ENCODE assay signal across 18 cellular contexts in the genomic region with DNA sequence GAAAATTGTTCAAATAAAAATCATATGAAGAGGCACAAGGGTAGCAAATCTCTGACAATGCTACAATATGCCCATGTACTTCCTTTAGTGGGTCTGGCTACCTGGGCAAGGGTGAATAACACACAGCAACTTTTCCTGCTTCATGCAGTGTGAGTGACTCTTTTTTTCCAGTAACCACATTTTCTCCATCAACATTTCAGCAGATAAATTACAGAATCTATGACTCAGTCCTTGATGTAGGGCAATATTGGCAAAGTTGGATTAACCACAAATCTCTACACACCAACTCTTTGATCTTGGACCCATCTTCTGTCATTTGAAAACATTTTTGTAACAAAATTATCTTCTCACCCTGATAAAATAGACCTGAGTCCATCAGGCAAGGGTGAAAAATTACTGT. TPM values are rescaled to one million over a fixed set of nuclear protein-coding genes. Genes with fewer than 3 reads are reported as not detected.
"Had no signal": no experiment of that assay in that cellular context is flagged by ENCODE, and none has a peak within 500 bp of the region (broad histone marks: within the 10 kb centered on the region; RNA-seq: fewer than 3 reads in every experiment).

No MANE protein-coding gene starts in this region.

- ATAC-seq: activated CD8-positive, alpha-beta T cell treated with anti-CD3 and anti-CD28 coated beads, Interleukin-2, amount 10 ng/mL, durations not matched to agents 7 days and 5 days; activated T-cell treated with anti-CD3 and anti-CD28 coated beads, Interleukin-2, amount 50 U/mL, for 72 hours; heart left ventricle; stimulated activated naive CD8-positive, alpha-beta T cell treated with anti-CD3 and anti-CD28 coated beads, Interleukin-15, amount 100 ng/mL, for 72 hours; T-helper 17 cell; WTC11 had no signal

- H3K27ac ChIP-seq: heart left ventricle, ovary, sigmoid colon, testis had no signal

- H3K27me3 ChIP-seq: heart left ventricle, ovary, sigmoid colon, testis had no signal

- H3K36me3 ChIP-seq: heart left ventricle, ovary, sigmoid colon had no signal

- H3K4me1 ChIP-seq: heart left ventricle, sigmoid colon, testis had no signal

- H3K9me3 ChIP-seq: heart left ventricle, ovary, sigmoid colon, testis had no signal

- H3K4me3 ChIP-seq: heart left ventricle, ovary, sigmoid colon, testis had no signal

- DNase-seq: activated CD4-positive, alpha-beta T cell treated with anti-CD3 and anti-CD28 coated beads for 48 hours; activated CD8-positive, alpha-beta memory T cell treated with anti-CD3 and anti-CD28 coated beads, Interleukin-2, amount 50 U/mL, for 48 hours; activated CD8-positive, alpha-beta T cell treated with anti-CD3 and anti-CD28 coated beads, Interleukin-2, amount 10 ng/mL, durations not matched to agents 7 days and 5 days; activated gamma-delta T cell; activated T-cell treated with anti-CD3 and anti-CD28 coated beads, Interleukin-2, amount 50 U/mL, for 72 hours; anterior cingulate cortex; heart left ventricle; immature natural killer cell; ovary; sigmoid colon; stimulated activated CD4-positive, alpha-beta T cell treated with anti-CD3 and anti-CD28 coated beads, Interleukin-1b, Interleukin-23, amount 100 ng/mL, for 48 hours; stimulated activated naive CD8-positive, alpha-beta T cell treated with anti-CD3 and anti-CD28 coated beads, Interleukin-15, amount 100 ng/mL, for 72 hours; T-helper 17 cell; testis had no signal

RNA-seq across cellular contexts. Expression of gene ERICH3, which starts 31.7 kb away (rescaled TPM):
- total RNA-seq: activated CD8-positive, alpha-beta T cell treated with anti-CD3 and anti-CD28 coated beads, Interleukin-2, amount 10 ng/mL, durations not matched to agents 7 days and 5 days; activated T-cell treated with anti-CD3 and anti-CD28 coated beads, Interleukin-2, amount 50 U/mL, for 72 hours; fibroblast of villous mesenchyme; lung microvascular endothelial cell; neural crest cell; T-helper 17 cell had no signal
